In the genomic region with DNA sequence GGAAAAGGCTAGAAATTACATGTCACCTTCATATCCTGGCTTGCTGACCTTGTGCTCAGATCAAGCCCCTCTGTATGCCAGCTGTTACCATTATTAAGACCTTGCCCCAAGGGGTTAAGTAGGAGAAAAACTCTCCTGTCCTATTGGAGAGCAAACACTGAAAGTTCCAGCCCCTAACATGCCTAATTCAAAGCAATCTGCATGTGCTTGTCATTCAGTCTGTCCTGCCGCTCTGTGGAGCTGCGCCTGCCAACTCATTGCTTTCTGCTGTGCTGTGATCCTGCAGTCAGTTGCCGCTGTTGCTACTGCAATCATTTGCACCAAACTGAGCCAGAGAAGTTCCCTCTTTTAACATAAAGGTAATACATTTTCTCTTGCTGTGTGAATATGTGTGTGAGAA, we compare ENCODE assay signal across 7 cellular contexts.
DNase-seq lines count a peak whose midpoint lies in the region; ATAC-seq and TF ChIP-seq lines count a peak whose summit lies in the region.

No MANE protein-coding gene starts in this region.

- no peaks in the 10 kb centered on the region for H3K9me3 Mint-ChIP-seq in type B pancreatic cell

- H3K36me3 Mint-ChIP-seq in type B pancreatic cell, result no peaks in the 10 kb centered on the region

- no peaks in the 10 kb centered on the region for H3K27me3 Mint-ChIP-seq in type B pancreatic cell

- H3K4me1 ChIP-seq in ectodermal cell (ENCODE audit: control insufficient read depth, insufficient read depth, low read length) (peaks cover 31% of the 10 kb centered on the region), left lung (peaks cover 7 to 19% of the 10 kb centered on the region in 2 donors)

- H3K36me3 ChIP-seq in ectodermal cell (ENCODE audit: control insufficient read depth, insufficient read depth, low read length), result no peaks in the 10 kb centered on the region
- H3K36me3 ChIP-seq in left lung, result no peaks in the 10 kb centered on the region

- H3K9me3 ChIP-seq in ectodermal cell (ENCODE audit: control insufficient read depth, low read length) (no peaks in the 10 kb centered on the region), left lung (no peaks in the 10 kb centered on the region)

- ATAC-seq in left lung (peak; percentile 94), HG03139 (IDR thresholded peaks at IDR 0.05; ENCODE audit: unreplicated experiment) (no peak), HG03175 (IDR thresholded peaks at IDR 0.05; ENCODE audit: unreplicated experiment) (no peak)

- H3K4me1 Mint-ChIP-seq in type B pancreatic cell (ENCODE audit: unreplicated experiment), result peaks cover 25% of the 10 kb centered on the region

- intact Hi-C loops in left lung (cut with DNase I), result no loop called here

- H3K4me3 ChIP-seq in ectodermal cell (ENCODE audit: insufficient read depth, low read depth, low read length) (peak overlapping the region; percentile 34), left lung (peak overlapping the region; percentile 31 to 34)

- H3K27me3 ChIP-seq in ectodermal cell (ENCODE audit: control insufficient read depth, insufficient read depth, low read length, poor library complexity, severe bottlenecking), result no peaks in the 10 kb centered on the region
- H3K27me3 ChIP-seq in left lung, result no peaks in the 10 kb centered on the region

- whole genome bisulfite sequencing in ectodermal cell, 2 experiments, result 0 to 3% methylated on average over 3 of the region's 3 CpGs

- DNase-seq in NCI-H2171 treated with DMSO at 0.1 percent for 48 hours (lab: John Stamatoyannopoulos, UW) (peak; percentile 89), left lung (peak in 1 of 2 donors; percentile 68), type B pancreatic cell (ENCODE audit: extremely low spot score, unreplicated experiment) (no peak)
- DNase-seq in activated CD8-positive, alpha-beta memory T cell treated with anti-CD3 and anti-CD28 coated beads, Interleukin-2, amount 50 U/mL, for 48 hours, result no peak

- peak overlapping the region; percentile 27 for H3K27ac Mint-ChIP-seq in type B pancreatic cell

- H3K27ac ChIP-seq in ectodermal cell (ENCODE audit: insufficient read depth, low read depth, low read length, poor library complexity, severe bottlenecking) (peak overlapping the region; percentile 22), left lung (peak overlapping the region; percentile 50 to 57)

- TF ChIP-seq CTCF in left lung (IDR thresholded peaks at IDR 0.05) (no peak), type B pancreatic cell (conservative IDR thresholded peaks at IDR 0.05) (no peak)

- H3K4me3 Mint-ChIP-seq in type B pancreatic cell, result peak overlapping the region; percentile 77
